In genomic region chr11:44312876-44313275, GRCh38 we compare ENCODE assay signal across 21 cellular contexts. TPM values are rescaled to one million over a fixed set of nuclear protein-coding genes. Genes with fewer than 3 reads are reported as not detected.
"Had no signal": no experiment of that assay in that cellular context is flagged by ENCODE, and none has a peak within 500 bp of the region (broad histone marks: within the 10 kb centered on the region; RNA-seq: fewer than 3 reads in every experiment).

No MANE protein-coding gene starts in this region.

- H3K27me3 ChIP-seq: testis had no signal

- H2AFZ ChIP-seq: hepatocyte had no signal

- H3K9me3 Mint-ChIP-seq: dendritic cell treated with granulocyte-macrophage colony-stimulating factor and Interleukin-4, amounts not matched to agents 40 ng/mL and 50 ng/mL, for 4 days; effector memory CD8-positive, alpha-beta T cell; nephron; stimulated activated naive B cell treated with anti-CD40 and anti-IgM and Interleukin-4, amounts not matched to agents 10 μg/mL and 1 μg/mL and 100 μg/mL, for 72 hours; stimulated activated naive CD8-positive, alpha-beta T cell treated with anti-CD3 and anti-CD28 coated beads, Interleukin-15, amount 100 ng/mL, for 72 hours had no signal

- H3K4me3 ChIP-seq: hepatocyte, sigmoid colon, skin epidermis, testis, transverse colon had no signal

- ATAC-seq: effector memory CD8-positive, alpha-beta T cell; stimulated activated naive B cell treated with anti-CD40 and anti-IgM and Interleukin-4, amounts not matched to agents 10 μg/mL and 1 μg/mL and 100 μg/mL, for 72 hours; stimulated activated naive CD8-positive, alpha-beta T cell treated with anti-CD3 and anti-CD28 coated beads, Interleukin-15, amount 100 ng/mL, for 72 hours had no signal

- H3K4me3 Mint-ChIP-seq: dendritic cell treated with granulocyte-macrophage colony-stimulating factor and Interleukin-4, amounts not matched to agents 40 ng/mL and 50 ng/mL, for 4 days; effector memory CD8-positive, alpha-beta T cell; stimulated activated naive CD8-positive, alpha-beta T cell treated with anti-CD3 and anti-CD28 coated beads, Interleukin-15, amount 100 ng/mL, for 72 hours had no signal

- H3K27ac Mint-ChIP-seq: dendritic cell treated with granulocyte-macrophage colony-stimulating factor and Interleukin-4, amounts not matched to agents 40 ng/mL and 50 ng/mL, for 4 days; effector memory CD8-positive, alpha-beta T cell; nephron; stimulated activated naive CD8-positive, alpha-beta T cell treated with anti-CD3 and anti-CD28 coated beads, Interleukin-15, amount 100 ng/mL, for 72 hours had no signal

- H3K27ac ChIP-seq: epithelial cell of prostate, foreskin keratinocyte, sigmoid colon, skin epidermis, testis, transverse colon had no signal

- H3K4me2 ChIP-seq: hepatocyte had no signal

- H3K36me3 ChIP-seq: sigmoid colon, transverse colon had no signal

- DNase-seq: effector memory CD8-positive, alpha-beta T cell; head of caudate nucleus; mesendoderm; naive B cell; sigmoid colon; stimulated activated CD4-positive, alpha-beta T cell treated with anti-CD3 and anti-CD28 coated beads, Interleukin-2, amount 100 ng/mL, for 24 hours; stimulated activated CD4-positive, alpha-beta T cell treated with anti-CD3 and anti-CD28 coated beads, Interleukin-4, amount 100 ng/mL, for 4 hours; stimulated activated naive B cell treated with anti-CD40 and anti-IgM and Interleukin-4, amounts not matched to agents 10 μg/mL and 1 μg/mL and 100 μg/mL, for 72 hours; stimulated activated naive CD8-positive, alpha-beta T cell treated with anti-CD3 and anti-CD28 coated beads, Interleukin-15, amount 100 ng/mL, for 72 hours; testis; transverse colon had no signal

- H3K4me1 ChIP-seq: foreskin keratinocyte had no signal

- H3K79me2 ChIP-seq: hepatocyte had no signal

RNA-seq across cellular contexts. Expression of gene ALX4, which starts 2.9 kb away (rescaled TPM):
- total RNA-seq: foreskin keratinocyte, kidney epithelial cell, liver, lung microvascular endothelial cell, pulmonary artery endothelial cell, sigmoid colon, transverse colon had no signal
- polyA plus RNA-seq: foreskin keratinocyte, liver, sigmoid colon had no signal
